In the genomic region with DNA sequence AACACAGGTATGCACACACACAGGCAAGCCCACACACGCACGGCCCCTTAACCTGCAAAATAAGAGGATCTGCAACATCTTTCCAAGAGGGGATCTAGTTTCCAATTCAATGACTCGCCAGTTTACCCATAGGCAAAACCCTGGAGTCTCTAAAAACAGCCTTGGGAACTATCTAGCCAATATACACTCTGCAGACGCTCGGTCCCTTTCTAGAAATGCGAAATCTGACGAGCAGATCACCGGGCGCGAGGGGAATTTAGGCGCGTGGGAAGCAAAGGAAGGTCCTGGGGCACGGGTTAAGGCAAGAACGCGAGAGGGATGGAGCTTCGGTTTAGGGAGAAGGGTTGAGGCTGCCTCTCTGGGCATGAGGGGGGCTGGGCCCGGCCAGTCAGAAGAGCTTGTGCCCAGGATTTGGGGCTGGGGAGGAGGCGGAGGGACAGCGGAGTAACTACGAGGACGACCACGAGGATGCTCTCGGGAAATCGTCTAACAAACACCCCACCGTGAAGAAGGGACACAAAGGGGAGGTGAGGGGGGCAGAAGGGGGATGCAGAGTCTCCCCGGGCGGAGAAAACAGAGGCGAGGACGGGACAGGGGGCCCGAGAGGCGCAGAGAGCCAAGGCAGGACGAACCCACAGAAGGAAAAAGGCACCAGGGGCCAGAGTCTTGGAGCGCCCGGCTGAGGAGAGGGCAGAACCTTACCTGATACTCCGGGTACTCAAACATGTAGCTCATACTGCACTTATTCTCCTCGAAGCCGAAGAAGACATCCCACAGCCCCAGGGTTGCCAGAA, we compare ENCODE assay signal across 8 cellular contexts. TPM values are rescaled to one million over a fixed set of nuclear protein-coding genes. Genes with fewer than 3 reads are reported as not detected.
DNase-seq lines count a peak whose midpoint lies in the region; ATAC-seq and TF ChIP-seq lines count a peak whose summit lies in the region.

No MANE protein-coding gene starts in this region.

- ATAC-seq in stimulated activated naive CD8-positive, alpha-beta T cell treated with anti-CD3 and anti-CD28 coated beads, Interleukin-15, Interleukin-2, amounts not matched to agents 100 U/mL and 50 U/mL, for 24 hours, result peak; percentile 30

- TF ChIP-seq CTCF in HFFc6 (IDR thresholded peaks at IDR 0.05), result no peak
- TF ChIP-seq CTCF in NB4 (IDR thresholded peaks at IDR 0.05; ENCODE audit: low read depth, low read length), result no peak

- H3K27me3 ChIP-seq in ectodermal cell (ENCODE audit: control insufficient read depth, insufficient read depth, low read length, poor library complexity, severe bottlenecking), result no peaks in the 10 kb centered on the region

- H3K4me1 ChIP-seq in ectodermal cell (ENCODE audit: control insufficient read depth, insufficient read depth, low read length), result peaks cover 3% of the 10 kb centered on the region

- no peaks in the 10 kb centered on the region for H3K36me3 ChIP-seq in ectodermal cell (ENCODE audit: control insufficient read depth, insufficient read depth, low read length)

- H3K4me3 ChIP-seq in NB4 (ENCODE audit: low read depth, low read length) (peak overlapping the region; percentile 84), ectodermal cell (ENCODE audit: insufficient read depth, low read depth, low read length) (peak overlapping the region; percentile 98)

- peak overlapping the region; percentile 93 for H3K4me3 Mint-ChIP-seq in HFFc6

- WGBS in ectodermal cell, 2 experiments, result 0% methylated on average over 37 of the region's 37 CpGs

- no peak for TF ChIP-seq POLR2A in NB4 (IDR thresholded peaks at IDR 0.05; ENCODE audit: extremely low read depth, insufficient read length)

- H3K9me3 ChIP-seq in ectodermal cell (ENCODE audit: control insufficient read depth, low read length), result no peaks in the 10 kb centered on the region

- DNase-seq in NK-92 treated with Interleukin-12 subunit alpha and Interleukin-12 subunit beta, amount 100 ng/mL, for 24 hours (lab: John Stamatoyannopoulos, UW), result peak; percentile 33
- no peak for DNase-seq in NK-92 (lab: John Stamatoyannopoulos, UW; ENCODE audit: unreplicated experiment)
- DNase-seq in HFFc6, result peak; percentile 3
- peak; percentile 57 for DNase-seq in NB4 (ENCODE audit: low read depth)
- peak; percentile 45 for DNase-seq in activated CD4-positive, alpha-beta T cell treated with anti-CD3 and anti-CD28 coated beads for 48 hours
- peak; percentile 58 for DNase-seq in medulla oblongata (ENCODE audit: extremely low spot score)
- DNase-seq in stimulated activated naive CD8-positive, alpha-beta T cell treated with anti-CD3 and anti-CD28 coated beads, Interleukin-15, Interleukin-2, amounts not matched to agents 100 U/mL and 50 U/mL, for 24 hours, result peak; percentile 45

- peaks cover 2% of the 10 kb centered on the region for H3K27me3 Mint-ChIP-seq in HFFc6 (ENCODE audit: insufficient read depth)

- no peaks in the 10 kb centered on the region for H3K9me3 Mint-ChIP-seq in HFFc6

- H3K27ac Mint-ChIP-seq in HFFc6, result peak overlapping the region; percentile 96

- peaks cover 35% of the 10 kb centered on the region for H3K4me1 Mint-ChIP-seq in HFFc6 (ENCODE audit: low read depth)

- peak overlapping the region; percentile 96 for H3K27ac ChIP-seq in ectodermal cell (ENCODE audit: insufficient read depth, low read depth, low read length, poor library complexity, severe bottlenecking)

- H3K36me3 Mint-ChIP-seq in HFFc6 (ENCODE audit: low read depth), result no peaks in the 10 kb centered on the region

RNA-seq across cellular contexts. Expression of gene PGAP1, which starts 0.5 kb away (rescaled TPM):
- total RNA-seq in HFFc6 (2021; fragmentation: NEBNext Ultra II Directional; extraction: Animal tissue kit (Norgen Biotek cat#: 25700)), result 1 to 10 TPM; 6.0 to 9.4 (median 7.3) TPM
- polyA plus RNA-seq in ectodermal cell (2013, experiment 1 of 4), result 51.9 TPM
- polyA plus RNA-seq in ectodermal cell (2013, experiment 2 of 4), result 73.9 TPM
- 51.0 TPM for polyA plus RNA-seq in ectodermal cell (2013, experiment 3 of 4)
- 58.6 TPM for polyA plus RNA-seq in ectodermal cell (2013, experiment 4 of 4)
